7 cellular contexts compared by ENCODE assay signal in genomic region chr1:89547563-89548485, GRCh38. TPM values are rescaled to one million over a fixed set of nuclear protein-coding genes. Genes with fewer than 3 reads are reported as not detected.
DNase-seq lines count a peak whose midpoint lies in the region; ATAC-seq and TF ChIP-seq lines count a peak whose summit lies in the region.

No MANE protein-coding gene starts in this region.

- H3K36me3 Mint-ChIP-seq in T-cell = peaks cover 17% of the 10 kb centered on the region

- H3K27me3 ChIP-seq in mammary epithelial cell (ENCODE audit: insufficient read depth, low read length) (no peaks in the 10 kb centered on the region), psoas muscle (ENCODE audit: insufficient read depth in 3 of 3, low read length in 2 of 3) (no peaks in the 10 kb centered on the region)

- no peak for TF ChIP-seq CTCF in GM20000 (IDR thresholded peaks at IDR 0.05; ENCODE audit: extremely low read depth, missing control alignments)
- TF ChIP-seq CTCF in mammary epithelial cell (conservative IDR thresholded peaks at IDR 0.05 in 1 of 2, IDR thresholded peaks at IDR 0.05 in 1 of 2; ENCODE audit: extremely low read depth in 1 of 2, insufficient read depth in 1 of 2, low read depth in 1 of 2, low read length in 2 of 2) = no peak
- TF ChIP-seq CTCF in psoas muscle (IDR thresholded peaks at IDR 0.05) = no peak

- no peaks in the 10 kb centered on the region for H3K27me3 Mint-ChIP-seq in T-cell

- H3K9me3 ChIP-seq in mammary epithelial cell (replicated peaks; ENCODE audit: insufficient read depth, low read length) (no peaks in the 10 kb centered on the region), psoas muscle (no peaks in the 10 kb centered on the region)

- intact Hi-C loops in mammary epithelial cell (cut with micrococcal nuclease) (no loop called here), psoas muscle (cut with DNase I) (no loop called here)

- H3K27ac ChIP-seq in mammary epithelial cell (ENCODE audit: insufficient read depth, low read depth, low read length) (peak overlapping the region; percentile 29), psoas muscle (peak overlapping the region; percentile 78)

- H3K9ac ChIP-seq in mammary epithelial cell (ENCODE audit: insufficient read depth, low read length) = no peak overlapping the region

- peaks cover 66 to 73% (median 68%) of the 10 kb centered on the region in 3 donors for H3K4me1 Mint-ChIP-seq in T-cell

- no peak overlapping the region for H3K4me3 ChIP-seq in mammary epithelial cell (replicated peaks in 1 of 3; ENCODE audit: insufficient read depth in 1 of 3, low read depth in 2 of 3, low read length in 3 of 3)
- peak overlapping the region; percentile 13 for H3K4me3 ChIP-seq in psoas muscle

- peak overlapping the region; percentile 35 for H3K4me2 ChIP-seq in mammary epithelial cell (ENCODE audit: insufficient read depth, low read depth, low read length)

- H3K9me3 Mint-ChIP-seq in T-cell = no peaks in the 10 kb centered on the region

- no peaks in the 10 kb centered on the region for H3K79me2 ChIP-seq in mammary epithelial cell (ENCODE audit: insufficient read depth, low read length)

- no peak overlapping the region for H3K4me3 Mint-ChIP-seq in T-cell

- dilution Hi-C loops in mammary epithelial cell (cut with HindIII; ENCODE audit: low sequenced_read_pairs) = no loop called here

- H3K4me1 ChIP-seq in mammary epithelial cell (ENCODE audit: insufficient read depth, low read length) (peaks cover 31% of the 10 kb centered on the region), psoas muscle (peaks cover 63% of the 10 kb centered on the region)

- in situ Hi-C loops in mammary epithelial cell (cut with MboI; ENCODE audit: low sequenced_read_pairs in 2 of 2) = no loop called here

- POLR2A ChIA-PET in T-cell (lab: Charles Lee) = no interaction called here

- H3K27ac Mint-ChIP-seq in T-cell = no peak overlapping the region

- 75% methylated on average over 2 of the region's 3 CpGs for WGBS in mammary epithelial cell (ENCODE audit: low coverage, missing lambda C conversion rate)
- 64 to 78% (median 77%) methylated on average over 3 of the region's 3 CpGs for WGBS in psoas muscle, 3 donors

- H4K20me1 ChIP-seq in mammary epithelial cell (ENCODE audit: insufficient read depth, low read length) = no peaks in the 10 kb centered on the region

- H3K36me3 ChIP-seq in mammary epithelial cell (ENCODE audit: insufficient read depth, low read length) (no peaks in the 10 kb centered on the region), psoas muscle (ENCODE audit: insufficient read depth in 1 of 2, low read depth in 1 of 2) (peaks cover 0 to 8% of the 10 kb centered on the region in 2 donors)

- CTCF ChIA-PET in mammary epithelial cell (lab: Charles Lee; ENCODE audit: low non-redundant PET) (interaction anchor here (0.6 kb wide), 2 partner anchors 82 to 215 kb away, joined by 3 read pairs; no protein-coding TSS in a partner anchor), T-cell (lab: Charles Lee) (no interaction called here)

- DNase-seq in GM20000 (ENCODE audit: low spot score) = peak; percentile 26
- DNase-seq in NCI-H1930 (lab: John Stamatoyannopoulos, UW) = peak; percentile 42 to 70
- peak; percentile 88 for DNase-seq in mammary epithelial cell
- peak; percentile 50 to 63 for DNase-seq in psoas muscle
- no peak for DNase-seq in T-cell
- DNase-seq in T1000 (lab: John Stamatoyannopoulos, UW) = no peak

- no peak overlapping the region for H2AFZ ChIP-seq in mammary epithelial cell (ENCODE audit: low read depth, low read length)

- BruUV-seq in mammary epithelial cell (replicated peaks; lab: Mats Ljungman, UMichigan) = no TSS peak

- ATAC-seq in psoas muscle (peak; percentile 76 to 83 (median 82)), HG03159 (IDR thresholded peaks at IDR 0.05; ENCODE audit: unreplicated experiment) (no peak), T-cell (replicated peaks in 1 of 4) (no peak)

RNA-seq across cellular contexts. Expression of gene LRRC8B, which starts 23.2 kb away (rescaled TPM):
- total RNA-seq in mammary epithelial cell (1 to 10 TPM; 3.8 to 5.2 TPM), psoas muscle (10 to 100 TPM; 10.3 to 21.6 (median 13.7) TPM), T-cell (10 to 100 TPM; 13.3 to 17.6 (median 14.9) TPM)
- polyA plus RNA-seq in mammary epithelial cell (1.7 TPM), psoas muscle (1 to 10 TPM; 2.7 to 3.7 (median 3.3) TPM)
- 0.78 TPM for polyA minus RNA-seq in mammary epithelial cell

Comparison
In these comparisons a context has a peak if more than half of its experiments do, and no peak if none do; other contexts are left out.
1. DNase-seq: peak in GM20000 (single experiment), NCI-H1930 (2 of 2), mammary epithelial cell (single experiment) and psoas muscle (2 of 2); none in T-cell (0 of 34) and T1000 (single experiment).
2. ATAC-seq: peak in psoas muscle (4 of 4); none in HG03159 (single experiment) and T-cell (0 of 4).